Comparison of ENCODE assay signal across 1 cellular context in the genomic region with DNA sequence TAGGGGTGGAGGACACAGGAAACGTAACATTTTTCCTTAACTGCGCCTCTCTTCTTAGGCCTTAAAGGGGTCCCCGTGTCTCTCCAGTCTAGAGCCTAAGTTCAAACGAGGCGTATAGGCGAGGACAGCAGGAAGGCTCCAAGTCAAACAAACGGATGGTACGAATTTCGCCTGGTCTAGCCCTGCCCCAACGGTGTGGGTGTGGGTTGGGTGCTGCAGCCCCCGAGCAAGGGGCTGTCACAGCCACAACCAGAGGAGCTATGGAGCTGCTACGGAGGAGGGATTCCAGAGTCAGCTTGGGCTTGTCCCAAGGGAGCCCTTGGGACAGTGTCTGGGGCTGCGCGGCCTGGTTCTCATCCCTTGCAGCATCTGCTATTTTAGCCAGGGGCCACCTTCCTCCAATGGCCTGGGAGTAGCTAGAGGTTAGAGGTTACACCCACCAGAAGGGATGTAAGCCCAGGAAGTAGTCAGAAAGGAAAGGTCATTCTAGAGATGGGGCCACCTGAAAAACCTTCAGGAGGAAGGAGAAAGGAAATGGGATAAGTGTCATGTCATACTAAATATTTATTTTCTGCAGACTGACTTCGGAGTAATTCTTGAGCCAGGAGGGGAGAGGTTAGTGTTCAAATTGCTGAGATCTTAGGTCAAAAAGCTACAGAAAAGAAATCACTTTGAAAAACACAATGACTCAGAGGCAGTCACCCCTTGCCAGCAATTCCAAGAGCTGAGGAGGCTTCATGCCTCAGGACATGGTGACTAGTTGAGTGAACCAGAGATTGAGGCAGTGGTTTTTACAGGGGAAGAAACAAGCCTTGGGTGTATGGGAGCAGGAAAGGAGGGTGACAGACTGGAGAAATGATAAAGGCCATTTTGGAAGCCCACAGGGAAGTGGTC.
TF ChIP-seq lines count a peak whose summit lies in the region.

No MANE protein-coding gene starts in this region.

TF ChIP-seq in HepG2, 621 proteins besides CTCF, POLR2A, EP300 and RAD21 (continued from another document):
- TF ChIP-seq AKNA (CRISPR knock-in tag; IDR thresholded peaks at IDR 0.05; ENCODE audit: borderline replicate concordance) (no peak), FUBP1 (CRISPR knock-in tag; IDR thresholded peaks at IDR 0.05; ENCODE audit: borderline replicate concordance) (0 out of 2 replicates have a peak, but pooled peaks have one; percentile 32), NFIB (CRISPR knock-in tag; IDR thresholded peaks at IDR 0.05; ENCODE audit: borderline replicate concordance) (0 out of 2 replicates have a peak, but pooled peaks have one; percentile 11), ZNF549 (CRISPR knock-in tag; IDR thresholded peaks at IDR 0.05) (no peak), SALL1 (CRISPR knock-in tag; IDR thresholded peaks at IDR 0.05) (no peak; the same call in 1 of the 2 replicates), DBP (CRISPR knock-in tag; IDR thresholded peaks at IDR 0.05; ENCODE audit: not compliant biosample characterization) (no peak), DPF2 (CRISPR knock-in tag; IDR thresholded peaks at IDR 0.05; ENCODE audit: borderline replicate concordance, low read depth) (no peak), ZNF235 (CRISPR knock-in tag; IDR thresholded peaks at IDR 0.05; ENCODE audit: borderline replicate concordance) (no peak), TBL1XR1 (IDR thresholded peaks at IDR 0.05; ENCODE audit: borderline replicate concordance, low read length, partially characterized antibody) (no peak), ZNF350 (CRISPR knock-in tag; IDR thresholded peaks at IDR 0.05; ENCODE audit: borderline replicate concordance, low read depth) (no peak)
- TF ChIP-seq, protein P1, sequence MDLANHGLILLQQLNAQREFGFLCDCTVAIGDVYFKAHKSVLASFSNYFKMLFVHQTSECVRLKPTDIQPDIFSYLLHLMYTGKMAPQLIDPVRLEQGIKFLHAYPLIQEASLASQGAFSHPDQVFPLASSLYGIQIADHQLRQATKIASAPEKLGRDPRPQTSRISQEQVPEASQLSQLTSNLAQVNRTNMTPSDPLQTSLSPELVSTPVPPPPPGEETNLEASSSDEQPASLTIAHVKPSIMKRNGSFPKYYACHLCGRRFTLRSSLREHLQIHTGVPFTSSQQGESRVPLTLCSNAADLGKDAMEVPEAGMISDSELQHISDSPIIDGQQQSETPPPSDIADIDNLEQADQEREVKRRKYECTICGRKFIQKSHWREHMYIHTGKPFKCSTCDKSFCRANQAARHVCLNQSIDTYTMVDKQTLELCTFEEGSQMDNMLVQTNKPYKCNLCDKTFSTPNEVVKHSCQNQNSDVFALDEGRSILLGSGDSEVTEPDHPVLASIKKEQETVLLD (CRISPR knock-in tag; IDR thresholded peaks at IDR 0.05; ENCODE audit: low read depth): no peak
